Comparison of ENCODE assay signal across 16 cellular contexts in genomic region chr1:245578751-245579150, GRCh38.
DNase-seq lines count a peak whose midpoint lies in the region; FAIRE-seq and TF ChIP-seq lines count a peak whose summit lies in the region.
"Had no signal": no experiment of that assay in that cellular context is flagged by ENCODE, and none has a peak within 500 bp of the region (broad histone marks: within the 10 kb centered on the region; RNA-seq: fewer than 3 reads in every experiment).

No MANE protein-coding gene starts in this region.

- no peak overlapping the region for H3K4me3 Mint-ChIP-seq in astrocyte (ENCODE audit: unreplicated experiment)
- H3K4me3 Mint-ChIP-seq: CD8-positive, alpha-beta memory T cell had no signal

- H3K4me3 ChIP-seq in Karpas-422 (ENCODE audit: low read length) (no peak overlapping the region), astrocyte (ENCODE audit: insufficient read depth, low read depth, low read length) (no peak overlapping the region)
- H3K4me3 ChIP-seq: A549, GM12878, GM23248 had no signal

- H3K4me2 ChIP-seq in Karpas-422 (ENCODE audit: low read depth, low read length, poor library complexity, severe bottlenecking), result peak overlapping the region; percentile 5
- no peak overlapping the region for H3K4me2 ChIP-seq in astrocyte (ENCODE audit: low read length)
- H3K4me2 ChIP-seq: A549 had no signal

- H4K20me1 ChIP-seq in Karpas-422 (ENCODE audit: insufficient read depth, low read depth, low read length), result no peaks in the 10 kb centered on the region
- H4K20me1 ChIP-seq in astrocyte (ENCODE audit: insufficient read depth, low read length), result no peaks in the 10 kb centered on the region

- no peak overlapping the region for H3K9ac ChIP-seq in Karpas-422 (ENCODE audit: low read length)
- no peak overlapping the region for H3K9ac ChIP-seq in astrocyte (ENCODE audit: low read length)
- H3K9ac ChIP-seq: GM23248 had no signal

- H3K27me3 Mint-ChIP-seq in astrocyte (ENCODE audit: low read depth, unreplicated experiment), result peaks cover 18% of the 10 kb centered on the region

- peaks cover 19% of the 10 kb centered on the region for H3K4me1 Mint-ChIP-seq in astrocyte (ENCODE audit: low read depth, unreplicated experiment)
- H3K4me1 Mint-ChIP-seq: CD8-positive, alpha-beta memory T cell had no signal

- H2AFZ ChIP-seq in Karpas-422 (ENCODE audit: low read length) (no peak overlapping the region), astrocyte (ENCODE audit: low read depth, low read length) (no peak overlapping the region)
- H2AFZ ChIP-seq: GM23248 had no signal

- peaks cover 5% of the 10 kb centered on the region for H3K36me3 Mint-ChIP-seq in astrocyte (ENCODE audit: low read depth, unreplicated experiment)
- H3K36me3 Mint-ChIP-seq: CD8-positive, alpha-beta memory T cell had no signal

- H3K4me1 ChIP-seq in Karpas-422 (ENCODE audit: low read length) (peaks cover 18% of the 10 kb centered on the region), astrocyte (ENCODE audit: insufficient read depth, low read length) (peaks cover 2% of the 10 kb centered on the region)
- H3K4me1 ChIP-seq: A549, Caco-2 had no signal

- no peaks in the 10 kb centered on the region for H3K36me3 ChIP-seq in Karpas-422 (ENCODE audit: insufficient read depth, low read length)
- no peaks in the 10 kb centered on the region for H3K36me3 ChIP-seq in astrocyte (ENCODE audit: insufficient read depth, low read length)

- FAIRE-seq in astrocyte (lab: Jason Lieb, UNC), result no peak
- FAIRE-seq: A549, GM12878, GM18507, H54, HepG2, HTR-8/SVneo had no signal

- no peaks in the 10 kb centered on the region for H3K9me3 ChIP-seq in Karpas-422 (ENCODE audit: low read length)
- no peaks in the 10 kb centered on the region for H3K9me3 ChIP-seq in astrocyte (ENCODE audit: insufficient read depth, low read depth, low read length)
- H3K9me3 ChIP-seq: A549, Caco-2 had no signal

- no peaks in the 10 kb centered on the region for H3K79me2 ChIP-seq in Karpas-422 (ENCODE audit: low read length)
- no peaks in the 10 kb centered on the region for H3K79me2 ChIP-seq in astrocyte (ENCODE audit: insufficient read depth, low read length)

- H3K27me3 ChIP-seq in Karpas-422 (ENCODE audit: low read length) (no peaks in the 10 kb centered on the region; the same call in 1 of the 2 replicates), astrocyte (ENCODE audit: insufficient read depth, low read length) (no peaks in the 10 kb centered on the region)

- DNase-seq in Karpas-422, result no peak
- peak; percentile 57 for DNase-seq in astrocyte (ENCODE audit: low read depth)
- peak; percentile 50 for DNase-seq in epidermal melanocyte (ENCODE audit: insufficient read length, low spot score)
- DNase-seq in renal cortical epithelial cell (ENCODE audit: low read depth), result peak; percentile 33
- DNase-seq in C1 segment of cervical spinal cord (lab: John Stamatoyannopoulos, UW), result no peak
- no peak for DNase-seq in DMS53 treated with DMSO at 0.1 percent for 48 hours (lab: John Stamatoyannopoulos, UW; ENCODE audit: unreplicated experiment)
- no peak for DNase-seq in NCI-H1105 treated with DMSO at 0.1 percent for 48 hours (lab: John Stamatoyannopoulos, UW)
- DNase-seq: Caco-2; CD8-positive, alpha-beta memory T cell; GM23248 had no signal

- H3K9me3 Mint-ChIP-seq in astrocyte (ENCODE audit: unreplicated experiment), result peaks cover 8% of the 10 kb centered on the region

- TF ChIP-seq CTCF in astrocyte (IDR thresholded peaks at IDR 0.05; ENCODE audit: insufficient read depth, low read depth, low read length), result no peak

- no peak overlapping the region for H3K27ac ChIP-seq in Karpas-422 (ENCODE audit: low read length)
- H3K27ac ChIP-seq in astrocyte (ENCODE audit: low read depth, low read length), result no peak overlapping the region
- H3K27ac ChIP-seq: A549, GM23248 had no signal

- no peak overlapping the region for H3K27ac Mint-ChIP-seq in astrocyte (ENCODE audit: unreplicated experiment)
- H3K27ac Mint-ChIP-seq: CD8-positive, alpha-beta memory T cell had no signal

- no peaks in the 10 kb centered on the region for H3K9me2 ChIP-seq in Karpas-422 (replicated peaks; ENCODE audit: insufficient read depth, low read length)

Comparison
In these comparisons a context has a peak if more than half of its experiments do, and no peak if none do; other contexts are left out.
1. DNase-seq: peak in astrocyte (single experiment), epidermal melanocyte (single experiment) and renal cortical epithelial cell (single experiment); none in Karpas-422 (single experiment), C1 segment of cervical spinal cord (0 of 14), DMS53 treated with DMSO at 0.1 percent for 48 hours (single experiment) and NCI-H1105 treated with DMSO at 0.1 percent for 48 hours (single experiment).